9 cellular contexts compared by ENCODE assay signal in genomic region chr1:44036409-44037111, GRCh38. TPM values are rescaled to one million over a fixed set of nuclear protein-coding genes. Genes with fewer than 3 reads are reported as not detected.
DNase-seq lines count a peak whose midpoint lies in the region; ATAC-seq, FAIRE-seq and TF ChIP-seq lines count a peak whose summit lies in the region.
"Had no signal": no experiment of that assay in that cellular context is flagged by ENCODE, and none has a peak within 500 bp of the region (broad histone marks: within the 10 kb centered on the region; RNA-seq: fewer than 3 reads in every experiment).

No MANE protein-coding gene starts in this region.

- H3K23ac ChIP-seq in trophoblast cell (ENCODE audit: low read length) = no peak overlapping the region

- no peak overlapping the region for H2BK120ac ChIP-seq in trophoblast cell (ENCODE audit: insufficient read depth, low read length, poor library complexity)

- no peak overlapping the region for H2AK5ac ChIP-seq in trophoblast cell (ENCODE audit: low read length)

- peak; percentile 88 for FAIRE-seq in urothelium cell line (lab: Jason Lieb, UNC)
- FAIRE-seq: endometrium had no signal

- H4K12ac ChIP-seq in trophoblast cell (ENCODE audit: low read depth, low read length) = no peak overlapping the region

- H3K27me3 ChIP-seq in DND-41 (ENCODE audit: insufficient read depth, low read length, poor library complexity) (peaks cover 5% of the 10 kb centered on the region), gastroesophageal sphincter (no peaks in the 10 kb centered on the region), trophoblast cell (ENCODE audit: insufficient read depth, low read length) (no peaks in the 10 kb centered on the region)

- TF ChIP-seq CTCF in DND-41 (IDR thresholded peaks at IDR 0.05; ENCODE audit: borderline replicate concordance, extremely low read depth, low read length, poor library complexity, severe bottlenecking) (peak; percentile 91), gastroesophageal sphincter (IDR thresholded peaks at IDR 0.05) (peak in 3 of 4 experiments; percentile 70 to 82 (median 76)), omental fat pad (IDR thresholded peaks at IDR 0.05) (no peak)

- H3K4me2 ChIP-seq in DND-41 (ENCODE audit: insufficient read depth, low read length) = no peak overlapping the region
- no peak overlapping the region for H3K4me2 ChIP-seq in trophoblast cell (ENCODE audit: low read length)

- DNase-seq in DND-41 = peak; percentile 73
- peak; percentile 66 for DNase-seq in LoVo (ENCODE audit: low spot score)
- peak; percentile 67 for DNase-seq in SK-N-DZ (ENCODE audit: low spot score)
- DNase-seq in activated naive CD4-positive, alpha-beta T cell treated with Interleukin-2 at 50 U/mL for 16 hours = peak; percentile 73
- peak; percentile 58 to 77 for DNase-seq in trophoblast cell
- DNase-seq in urothelium cell line (ENCODE audit: low spot score) = peak; percentile 81
- no peak for DNase-seq in omental fat pad (ENCODE audit: low spot score)

- H4K91ac ChIP-seq in trophoblast cell (ENCODE audit: low read depth, low read length) = no peak overlapping the region

- H3K4me3 ChIP-seq in DND-41 (ENCODE audit: low read depth in 1 of 2, low read length in 2 of 2) (no peak overlapping the region), gastroesophageal sphincter (no peak overlapping the region), trophoblast cell (ENCODE audit: low read depth, low read length) (no peak overlapping the region)

- H2BK12ac ChIP-seq in trophoblast cell (ENCODE audit: low read length) = no peak overlapping the region

- H4K8ac ChIP-seq in trophoblast cell (ENCODE audit: low read depth, low read length) = no peak overlapping the region

- no peak overlapping the region for H3K4ac ChIP-seq in trophoblast cell (ENCODE audit: low read depth, low read length)

- no peaks in the 10 kb centered on the region for H3K36me3 ChIP-seq in DND-41 (ENCODE audit: insufficient read depth, low read length)
- no peaks in the 10 kb centered on the region for H3K36me3 ChIP-seq in gastroesophageal sphincter
- no peaks in the 10 kb centered on the region for H3K36me3 ChIP-seq in trophoblast cell (ENCODE audit: control insufficient read depth in 1 of 2, insufficient read depth in 2 of 2, low read length in 2 of 2)

- no peaks in the 10 kb centered on the region for H3K79me2 ChIP-seq in DND-41 (ENCODE audit: insufficient read depth, low read length)
- H3K79me2 ChIP-seq in trophoblast cell (ENCODE audit: control insufficient read depth, insufficient read depth, low read length, poor library complexity) = no peaks in the 10 kb centered on the region

- 13 to 14% methylated on average over 5 to 6 of the region's 6 CpGs for WGBS in gastroesophageal sphincter (ENCODE audit: low coverage in 1 of 2), 2 donors
- WGBS in trophoblast cell (ENCODE audit: extremely low coverage, insufficient coverage, insufficient read length) = no CpG with 5 or more reads among the region's 6 CpGs

- no peak for TF ChIP-seq POLR2A in gastroesophageal sphincter (IDR thresholded peaks at IDR 0.05)

- peak; percentile 87 for ATAC-seq in DND-41 (ENCODE audit: insufficient read depth, low read depth)
- peak; percentile 64 for ATAC-seq in gastroesophageal sphincter
- ATAC-seq in omental fat pad (ENCODE audit: low FRiP score) = no peak

- no peak overlapping the region for H2BK5ac ChIP-seq in trophoblast cell (ENCODE audit: low read depth, low read length, poor library complexity)

- no peak overlapping the region for H3K14ac ChIP-seq in trophoblast cell (ENCODE audit: low read length)

- H3K79me1 ChIP-seq in trophoblast cell (ENCODE audit: low read length) = no peaks in the 10 kb centered on the region

- TF ChIP-seq EP300 in gastroesophageal sphincter (IDR thresholded peaks at IDR 0.05) = no peak

- H3K9ac ChIP-seq in DND-41 (ENCODE audit: low read depth, low read length) = no peak overlapping the region
- H3K9ac ChIP-seq in trophoblast cell (ENCODE audit: low read length) = no peak overlapping the region

- no peak overlapping the region for H3K27ac ChIP-seq in DND-41 (ENCODE audit: low read length)
- peak overlapping the region; percentile 16 to 92 (median 83) for H3K27ac ChIP-seq in gastroesophageal sphincter
- H3K27ac ChIP-seq in trophoblast cell (ENCODE audit: low read depth, low read length) = no peak overlapping the region

- no peaks in the 10 kb centered on the region; the same call in 1 of the 2 replicates for H4K20me1 ChIP-seq in DND-41 (ENCODE audit: insufficient read depth, low read length)

- H3K4me1 ChIP-seq in DND-41 (ENCODE audit: insufficient read depth, low read length) = peaks cover 5% of the 10 kb centered on the region
- H3K4me1 ChIP-seq in gastroesophageal sphincter = peaks cover 4 to 56% (median 24%) of the 10 kb centered on the region in 3 donors
- H3K4me1 ChIP-seq in trophoblast cell (ENCODE audit: control insufficient read depth in 1 of 2, insufficient read depth in 2 of 2, low read length in 2 of 2) = peaks cover 11 to 14% of the 10 kb centered on the region in 2 experiments

- H2AFZ ChIP-seq in DND-41 (ENCODE audit: low read depth, low read length) (no peak overlapping the region), trophoblast cell (ENCODE audit: insufficient read depth, low read length, poor library complexity) (no peak overlapping the region)

- no peak overlapping the region for H3K18ac ChIP-seq in trophoblast cell (ENCODE audit: low read length)

- H3K9me3 ChIP-seq in DND-41 (ENCODE audit: insufficient read depth, low read length, severe bottlenecking) = no peaks in the 10 kb centered on the region
- H3K9me3 ChIP-seq in gastroesophageal sphincter = no peaks in the 10 kb centered on the region
- no peaks in the 10 kb centered on the region for H3K9me3 ChIP-seq in trophoblast cell (ENCODE audit: insufficient read depth, low read depth, low read length)

RNA-seq across cellular contexts. Expression of gene SLC6A9, which starts 5.3 kb away (rescaled TPM):
- polyA plus RNA-seq in SK-N-DZ (2014; cell fraction: cytosol; rRNA removed) = 1.4 and 2.4 TPM in 2 replicates
- polyA plus RNA-seq in SK-N-DZ (2014; cell fraction: nucleus; rRNA removed) = 4.3 and 5.4 TPM in 2 replicates
- total RNA-seq in gastroesophageal sphincter (10 to 100 TPM in 1 of 4 donors, 1 to 10 TPM in 3; 1.8 to 14.2 (median 7.5) TPM), omental fat pad (1 to 10 TPM in 3 of 4 donors, under 1 TPM in 1; 0.31 to 7.4 (median 4.0) TPM)
- polyA plus RNA-seq in trophoblast cell (2013) = 9.9 and 10.8 TPM in 2 replicates

RNA-seq across cellular contexts. Expression of gene CCDC24, which starts 45.2 kb away (rescaled TPM):
- 5.1 and 7.1 TPM in 2 replicates for polyA plus RNA-seq in SK-N-DZ (2014; cell fraction: cytosol; rRNA removed)
- 11.6 and 14.3 TPM in 2 replicates for polyA plus RNA-seq in SK-N-DZ (2014; cell fraction: nucleus; rRNA removed)
- total RNA-seq in gastroesophageal sphincter (1 to 10 TPM; 5.0 to 6.2 (median 5.5) TPM), omental fat pad (1 to 10 TPM; 2.3 to 3.6 (median 2.8) TPM)
- 2.4 TPM in 2 replicates for polyA plus RNA-seq in trophoblast cell (2013)

RNA-seq across cellular contexts. Expression of gene B4GALT2, which starts 57.5 kb away (rescaled TPM):
- polyA plus RNA-seq in SK-N-DZ (2014; cell fraction: cytosol; rRNA removed) = 87.4 and 102 TPM in 2 replicates
- 61.8 and 91.4 TPM in 2 replicates for polyA plus RNA-seq in SK-N-DZ (2014; cell fraction: nucleus; rRNA removed)
- total RNA-seq in gastroesophageal sphincter = 100 to 1,000 TPM in 1 of 4 donors, 10 to 100 TPM in 3; 34.4 to 129 (median 37.6) TPM
- 32.4 and 35.1 TPM in 2 replicates for polyA plus RNA-seq in trophoblast cell (2013)
- 10 to 100 TPM; 20.3 to 67.9 (median 42.6) TPM for total RNA-seq in omental fat pad

Comparison
In these comparisons a context has a peak if more than half of its experiments do, and no peak if none do; other contexts are left out.
1. H3K27ac ChIP-seq: peak in gastroesophageal sphincter (4 of 4); none in DND-41 (single experiment) and trophoblast cell (single experiment).
2. CTCF ChIP-seq: peak in DND-41 (single experiment) and gastroesophageal sphincter (3 of 4); none in omental fat pad (0 of 3).